28 cellular contexts compared by ENCODE assay signal in the genomic region with DNA sequence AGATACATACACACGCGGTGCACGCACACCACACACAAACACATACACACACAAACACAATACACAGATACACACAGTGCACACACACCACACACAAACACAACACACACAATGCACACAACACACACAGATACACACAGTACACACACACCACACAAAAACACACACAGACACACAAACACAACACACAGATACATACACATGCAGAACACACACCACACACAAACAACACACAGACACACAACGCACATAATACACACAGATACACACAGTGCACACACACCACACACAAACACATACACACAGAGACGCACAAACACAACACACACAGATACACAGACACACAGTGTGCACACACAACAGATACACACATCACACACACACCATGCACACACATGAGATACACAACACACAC. TPM values are rescaled to one million over a fixed set of nuclear protein-coding genes. Genes with fewer than 3 reads are reported as not detected.
"Had no signal": no experiment of that assay in that cellular context is flagged by ENCODE, and none has a peak within 500 bp of the region (broad histone marks: within the 10 kb centered on the region; RNA-seq: fewer than 3 reads in every experiment).

No MANE protein-coding gene starts in this region.

- H3K27ac ChIP-seq: gastrocnemius medialis, neutrophil, pancreas, suprapubic skin, transverse colon, vagina had no signal

- H3K4me1 Mint-ChIP-seq: stimulated activated naive CD8-positive, alpha-beta T cell treated with anti-CD3 and anti-CD28 coated beads, Interleukin-15, amount 100 ng/mL, for 72 hours had no signal

- H3K9me3 ChIP-seq: gastrocnemius medialis, neutrophil, pancreas, vagina had no signal

- H3K36me3 ChIP-seq: gastrocnemius medialis, neutrophil, pancreas, suprapubic skin, transverse colon, vagina had no signal

- H3K4me3 ChIP-seq: gastrocnemius medialis, lung, pancreas, smooth muscle cell, suprapubic skin, transverse colon, vagina had no signal

- H3K4me3 Mint-ChIP-seq: effector memory CD8-positive, alpha-beta T cell; memory B cell; natural killer cell; stimulated activated naive CD8-positive, alpha-beta T cell treated with anti-CD3 and anti-CD28 coated beads, Interleukin-15, amount 100 ng/mL, for 72 hours had no signal

- H3K9me3 Mint-ChIP-seq: natural killer cell had no signal

- H3K4me2 ChIP-seq: smooth muscle cell had no signal

- H3K27me3 Mint-ChIP-seq: effector memory CD8-positive, alpha-beta T cell; progenitor cell of endocrine pancreas; stimulated activated naive CD8-positive, alpha-beta T cell treated with anti-CD3 and anti-CD28 coated beads, Interleukin-15, amount 100 ng/mL, for 72 hours had no signal

- ATAC-seq: esophagus mucosa; gastrocnemius medialis; left ventricle myocardium superior; sciatic nerve; stimulated activated naive CD8-positive, alpha-beta T cell treated with anti-CD3 and anti-CD28 coated beads, Interleukin-15, amount 100 ng/mL, for 72 hours had no signal

- DNase-seq: cortex of kidney; effector memory CD8-positive, alpha-beta T cell; foreskin fibroblast; gastrocnemius medialis; head of caudate nucleus; natural killer cell; stimulated activated CD4-positive, alpha-beta T cell treated with anti-CD3 and anti-CD28 coated beads, Interleukin-12 subunit alpha, Interleukin-12 subunit beta, amount 100 ng/mL, for 4 hours; stimulated activated CD4-positive, alpha-beta T cell treated with anti-CD3 and anti-CD28 coated beads, Interleukin-1b, Interleukin-23, amount 100 ng/mL, for 48 hours; stimulated activated CD4-positive, alpha-beta T cell treated with anti-CD3 and anti-CD28 coated beads, Interleukin-4, amount 100 ng/mL, for 1 hour; stimulated activated CD8-positive, alpha-beta memory T cell treated with anti-CD3 and anti-CD28 coated beads, Interleukin-4, amount 100 ng/mL, for 48 hours; stimulated activated naive CD4-positive, alpha-beta T cell; stimulated activated naive CD8-positive, alpha-beta T cell treated with anti-CD3 and anti-CD28 coated beads, Interleukin-15, amount 100 ng/mL, for 72 hours; transverse colon had no signal

- H3K4me1 ChIP-seq: gastrocnemius medialis, pancreas, vagina had no signal

- H3K27ac Mint-ChIP-seq: effector memory CD8-positive, alpha-beta T cell; memory B cell; natural killer cell; progenitor cell of endocrine pancreas; stimulated activated naive CD8-positive, alpha-beta T cell treated with anti-CD3 and anti-CD28 coated beads, Interleukin-15, amount 100 ng/mL, for 72 hours had no signal

- H3K27me3 ChIP-seq: pancreas, vagina had no signal

RNA-seq across cellular contexts. Expression of gene CCDC187, which starts 5.9 kb away (rescaled TPM):
- total RNA-seq: dermis microvascular lymphatic vessel endothelial cell, esophagus mucosa, gastrocnemius medialis, glomerular endothelial cell, left ventricle myocardium superior, omental fat pad, smooth muscle cell, vagina had no signal
- polyA plus RNA-seq: neural cell had no signal
